In the genomic region with DNA sequence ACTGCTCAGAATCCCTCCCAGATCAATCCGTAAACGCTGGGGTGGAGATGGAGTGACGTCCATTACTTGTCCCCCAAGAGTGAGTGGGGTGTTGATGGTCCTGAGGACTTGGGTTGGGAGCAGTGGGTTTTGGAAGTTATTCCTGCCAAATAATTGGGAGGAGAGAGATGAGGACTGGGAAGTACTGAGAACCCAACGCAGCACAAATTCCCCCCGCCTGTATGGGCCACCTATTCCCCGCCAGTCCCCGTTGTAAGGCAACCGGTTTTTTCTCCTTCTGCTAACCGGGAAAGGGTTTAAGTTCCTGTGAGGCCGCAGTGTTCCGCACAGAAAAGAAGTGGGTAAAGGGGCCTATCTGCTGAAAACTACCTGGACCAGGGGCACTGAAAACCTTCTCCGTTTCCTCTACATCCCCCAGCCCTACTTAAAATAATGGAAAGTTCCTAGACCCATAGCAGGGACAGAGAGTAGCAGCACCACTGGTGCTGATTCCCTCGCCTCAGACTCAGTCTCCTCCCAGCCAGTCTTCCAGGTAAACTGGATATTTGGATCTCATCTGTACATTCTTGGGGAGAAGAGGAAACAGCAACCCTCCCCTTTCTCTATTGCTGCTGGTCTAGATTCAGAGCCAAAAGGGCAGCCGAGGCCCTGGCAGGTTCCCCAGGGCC, we compare ENCODE assay signal across 9 cellular contexts. TPM values are rescaled to one million over a fixed set of nuclear protein-coding genes. Genes with fewer than 3 reads are reported as not detected.
DNase-seq lines count a peak whose midpoint lies in the region; ATAC-seq and TF ChIP-seq lines count a peak whose summit lies in the region.
"Had no signal": no experiment of that assay in that cellular context is flagged by ENCODE, and none has a peak within 500 bp of the region (broad histone marks: within the 10 kb centered on the region; RNA-seq: fewer than 3 reads in every experiment).

No MANE protein-coding gene starts in this region.

- H3F3A ChIP-seq in PC-3 (ENCODE audit: low read length, unreplicated experiment): no peaks in the 10 kb centered on the region

- no peak for TF ChIP-seq CTCF in mammary epithelial cell (conservative IDR thresholded peaks at IDR 0.05 in 1 of 2, IDR thresholded peaks at IDR 0.05 in 1 of 2; ENCODE audit: extremely low read depth in 1 of 2, insufficient read depth in 1 of 2, low read depth in 1 of 2, low read length in 2 of 2)
- no peak for TF ChIP-seq CTCF in left lung (IDR thresholded peaks at IDR 0.05)
- no peak for TF ChIP-seq CTCF in PC-3 (conservative IDR thresholded peaks at IDR 0.05; ENCODE audit: low read depth, low read length)

- DNase-seq in NCI-H2107 treated with DMSO at 0.1 percent for 48 hours (lab: John Stamatoyannopoulos, UW; ENCODE audit: unreplicated experiment) (peak; percentile 65), NCI-H2107 (lab: John Stamatoyannopoulos, UW) (no peak), mammary epithelial cell (peak; percentile 21), left lung (no peak), superior temporal gyrus (ENCODE audit: extremely low spot score) (peak; percentile 60), PC-3 (no peak), NCI-H748 (lab: John Stamatoyannopoulos, UW; ENCODE audit: unreplicated experiment) (no peak), amniotic stem cell (lab: John Stamatoyannopoulos, UW) (no peak)

- ATAC-seq in left lung: peak; percentile 13
- ATAC-seq in PC-3: no peak
- ATAC-seq: A549 had no signal

- H4K20me1 ChIP-seq in mammary epithelial cell (ENCODE audit: insufficient read depth, low read length) (no peaks in the 10 kb centered on the region), PC-3 (ENCODE audit: low read length) (no peaks in the 10 kb centered on the region)

- peak overlapping the region; percentile 96 for H3K4me2 ChIP-seq in mammary epithelial cell (ENCODE audit: insufficient read depth, low read depth, low read length)
- H3K4me2 ChIP-seq in PC-3 (ENCODE audit: low read length): no peak overlapping the region

- in situ Hi-C loops in mammary epithelial cell (cut with MboI; ENCODE audit: low sequenced_read_pairs in 2 of 2): no loop called here

- CTCF ChIA-PET in mammary epithelial cell (lab: Charles Lee; ENCODE audit: low non-redundant PET): interaction anchor here (0.6 kb wide), 1 partner anchor 20 kb away, joined by 4 read pairs; no protein-coding TSS in a partner anchor
- CTCF ChIA-PET in PC-3 (lab: Charles Lee): no interaction called here

- peak overlapping the region; percentile 84 to 95 (median 92) for H3K4me3 ChIP-seq in mammary epithelial cell (replicated peaks in 1 of 3; ENCODE audit: insufficient read depth in 1 of 3, low read depth in 2 of 3, low read length in 3 of 3)
- peak overlapping the region; percentile 54 to 65 for H3K4me3 ChIP-seq in left lung
- H3K4me3 ChIP-seq in PC-3 (ENCODE audit: low read length): no peak overlapping the region
- H3K4me3 ChIP-seq: A549 had no signal

- dilution Hi-C loops in mammary epithelial cell (cut with HindIII; ENCODE audit: low sequenced_read_pairs): no loop called here

- POLR2A ChIA-PET in PC-3 (lab: Charles Lee; ENCODE audit: unreplicated experiment): no interaction called here

- intact Hi-C loops in mammary epithelial cell (cut with micrococcal nuclease) (loop anchor here (1.0 kb wide), 1 partner anchor 14 kb away; no protein-coding TSS in a partner anchor), left lung (cut with DNase I) (no loop called here), PC-3 (cut with micrococcal nuclease) (no loop called here)

- H3K27ac ChIP-seq in mammary epithelial cell (ENCODE audit: insufficient read depth, low read depth, low read length) (peak overlapping the region; percentile 31), left lung (no peak overlapping the region), PC-3 (ENCODE audit: low read length) (no peak overlapping the region)
- H3K27ac ChIP-seq: A549 had no signal

- no peaks in the 10 kb centered on the region for H3K9me2 ChIP-seq in PC-3 (replicated peaks; ENCODE audit: low read length)

- WGBS in mammary epithelial cell (ENCODE audit: low coverage, missing lambda C conversion rate): 5% methylated on average over 13 of the region's 14 CpGs

- H3K79me2 ChIP-seq in mammary epithelial cell (ENCODE audit: insufficient read depth, low read length) (peaks cover 51% of the 10 kb centered on the region), PC-3 (ENCODE audit: low read length) (no peaks in the 10 kb centered on the region)

- no TSS peak for BruUV-seq in mammary epithelial cell (replicated peaks; lab: Mats Ljungman, UMichigan)
- no TSS peak for BruUV-seq in PC-3 (replicated peaks; lab: Mats Ljungman, UMichigan)

- H3K36me3 ChIP-seq in mammary epithelial cell (ENCODE audit: insufficient read depth, low read length) (peaks cover 4% of the 10 kb centered on the region), left lung (no peaks in the 10 kb centered on the region), PC-3 (ENCODE audit: low read depth, low read length) (no peaks in the 10 kb centered on the region)

- H2AFZ ChIP-seq in mammary epithelial cell (ENCODE audit: low read depth, low read length) (peak overlapping the region; percentile 95), PC-3 (ENCODE audit: low read length) (no peak overlapping the region)

- no peaks in the 10 kb centered on the region for H3K27me3 ChIP-seq in mammary epithelial cell (ENCODE audit: insufficient read depth, low read length)
- peaks cover 0 to 7% of the 10 kb centered on the region in 2 donors for H3K27me3 ChIP-seq in left lung
- no peaks in the 10 kb centered on the region for H3K27me3 ChIP-seq in PC-3 (ENCODE audit: low read length)

- H3K4me1 ChIP-seq in mammary epithelial cell (ENCODE audit: insufficient read depth, low read length): peaks cover 21% of the 10 kb centered on the region
- H3K4me1 ChIP-seq in left lung: peaks cover 0 to 24% of the 10 kb centered on the region in 2 donors
- no peaks in the 10 kb centered on the region for H3K4me1 ChIP-seq in PC-3 (ENCODE audit: insufficient read depth, low read length)
- H3K4me1 ChIP-seq: A549 had no signal

- H3K9me3 ChIP-seq in mammary epithelial cell (replicated peaks; ENCODE audit: insufficient read depth, low read length): no peaks in the 10 kb centered on the region
- H3K9me3 ChIP-seq in left lung: no peaks in the 10 kb centered on the region
- H3K9me3 ChIP-seq in PC-3 (ENCODE audit: low read length): no peaks in the 10 kb centered on the region
- H3K9me3 ChIP-seq: A549 had no signal

- H3K9ac ChIP-seq in mammary epithelial cell (ENCODE audit: insufficient read depth, low read length) (peak overlapping the region; percentile 71), PC-3 (ENCODE audit: low read length) (no peak overlapping the region)

RNA-seq across cellular contexts. Expression of gene LURAP1, which starts 0.7 kb away (rescaled TPM):
- total RNA-seq in mammary epithelial cell (10 to 100 TPM in 1 of 2 donors, 1 to 10 TPM in 1; 8.8 to 13.8 TPM), left lung (1 to 10 TPM; 1.4 TPM), PC-3 (2014; rRNA removed) (0.29 TPM in 1 of 2 replicates, not detected in the other)
- polyA plus RNA-seq in mammary epithelial cell: 5.4 TPM
- polyA minus RNA-seq in mammary epithelial cell: 12.4 TPM
- polyA plus RNA-seq: A549 had no signal

RNA-seq across cellular contexts. Expression of gene POMGNT1, which starts 5.6 kb away (rescaled TPM):
- total RNA-seq in mammary epithelial cell: 100 to 1,000 TPM in 1 of 2 donors, 10 to 100 TPM in 1; 92.5 to 144 TPM
- polyA plus RNA-seq in mammary epithelial cell: 73.1 TPM
- polyA minus RNA-seq in mammary epithelial cell: 55.2 TPM
- 10 to 100 TPM; 52.9 to 64.5 TPM for total RNA-seq in left lung
- total RNA-seq in PC-3 (2014; rRNA removed): 84.8 and 92.5 TPM in 2 replicates

RNA-seq across cellular contexts. Expression of gene P3R3URF, which starts 27.6 kb away (rescaled TPM):
- not detected for total RNA-seq in mammary epithelial cell
- polyA plus RNA-seq in mammary epithelial cell: not detected
- not detected for polyA minus RNA-seq in mammary epithelial cell
- total RNA-seq in left lung: not detected
- not detected in 2 replicates for total RNA-seq in PC-3 (2014; rRNA removed)
- polyA plus RNA-seq: A549 had no signal

RNA-seq across cellular contexts. Expression of gene TSPAN1, which starts 29.0 kb away (rescaled TPM):
- total RNA-seq in mammary epithelial cell: 100 to 1,000 TPM; 116 to 277 TPM
- 510 TPM for polyA plus RNA-seq in mammary epithelial cell
- 362 TPM for polyA minus RNA-seq in mammary epithelial cell
- total RNA-seq in left lung: 10 to 100 TPM; 32.3 to 50.6 TPM
- 33.3 and 33.7 TPM in 2 replicates for total RNA-seq in PC-3 (2014; rRNA removed)

RNA-seq across cellular contexts. Expression of gene RAD54L, which starts 43.7 kb away (rescaled TPM):
- total RNA-seq in mammary epithelial cell (10 to 100 TPM in 1 of 2 donors, 1 to 10 TPM in 1; 1.2 to 14.3 TPM), left lung (1 to 10 TPM; 4.8 to 7.3 TPM), PC-3 (2014; rRNA removed) (26.0 and 29.4 TPM in 2 replicates)
- 10.5 TPM for polyA plus RNA-seq in mammary epithelial cell
- 17.6 TPM for polyA minus RNA-seq in mammary epithelial cell

Comparison
In these comparisons a context has a peak if more than half of its experiments do, and no peak if none do; other contexts are left out.
1. DNase-seq: peak in NCI-H2107 treated with DMSO at 0.1 percent for 48 hours (single experiment), mammary epithelial cell (single experiment) and superior temporal gyrus (single experiment); none in NCI-H2107 (single experiment), left lung (0 of 2), PC-3 (single experiment), NCI-H748 (single experiment) and amniotic stem cell (single experiment).